Comparison of ENCODE assay signal across 17 cellular contexts in the genomic region with DNA sequence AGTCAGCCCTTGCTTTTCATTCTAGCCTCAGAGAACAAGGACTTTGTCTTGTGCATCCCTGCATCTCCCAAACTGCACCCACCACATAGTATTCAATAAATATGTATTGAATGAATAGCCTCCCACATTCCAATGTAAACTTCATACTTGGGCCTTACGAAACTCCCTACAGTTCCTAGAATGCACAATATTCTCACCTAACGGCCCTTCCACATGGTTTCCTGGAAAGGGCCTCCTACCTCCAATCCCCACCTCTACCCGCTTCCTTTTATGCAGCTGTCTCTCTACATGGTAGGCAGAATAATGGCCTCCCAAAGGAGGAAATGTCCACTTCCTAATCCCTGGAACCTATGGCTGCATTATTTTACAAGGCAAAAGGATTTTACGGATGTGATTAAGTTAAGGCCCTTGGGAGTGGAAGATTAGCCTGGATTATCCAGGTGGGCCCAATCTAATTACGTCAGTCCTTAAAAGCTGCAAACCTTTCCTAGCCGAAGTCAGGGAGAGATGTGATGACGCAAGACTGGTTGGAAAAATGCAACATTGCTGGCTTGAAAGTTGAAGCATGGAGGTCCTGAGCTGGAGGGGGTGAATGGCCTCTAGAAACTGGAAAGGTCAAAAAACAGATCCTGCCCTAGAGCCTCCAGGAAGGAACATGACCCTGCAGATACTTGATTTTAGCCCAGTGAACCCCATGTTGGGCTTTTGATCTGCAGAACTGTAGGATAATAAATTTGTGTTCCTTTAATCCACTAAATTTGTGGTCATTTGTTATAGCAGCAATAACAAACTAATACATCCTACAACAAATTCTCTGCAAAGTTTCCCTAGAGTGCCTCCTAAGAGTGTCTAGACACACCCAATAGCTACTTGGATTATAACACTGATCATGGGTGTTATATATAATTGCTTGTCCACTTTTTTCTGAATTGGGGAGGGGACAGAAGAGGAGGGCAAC. TPM values are rescaled to one million over a fixed set of nuclear protein-coding genes. Genes with fewer than 3 reads are reported as not detected.
A peak's percentile ranks its signal among the peaks of the same experiment; 100 is the strongest.
DNase-seq lines count a peak whose midpoint lies in the region; ATAC-seq, FAIRE-seq and TF ChIP-seq lines count a peak whose summit lies in the region.
"Had no signal": no experiment of that assay in that cellular context is flagged by ENCODE, and none has a peak within 500 bp of the region (broad histone marks: within the 10 kb centered on the region; RNA-seq: fewer than 3 reads in every experiment).

No MANE protein-coding gene starts in this region.

- POLR2A ChIA-PET in K562 (lab: Yijun Ruan, JAX) = interaction anchor here (0.7 to 2.4 kb wide), 5 partner anchors 8 to 90 kb away, joined by 3 to 9 read pairs (median 5); no protein-coding TSS in a partner anchor

- H3K9ac ChIP-seq in K562 (ENCODE audit: insufficient read depth in 1 of 2, low read depth in 2 of 2, low read length in 2 of 2) = no peak overlapping the region

- no peak overlapping the region for H3K4me2 ChIP-seq in K562 (ENCODE audit: insufficient read depth, low read length)

- peaks cover 48% of the 10 kb centered on the region for H3K4me1 Mint-ChIP-seq in stimulated activated memory B cell treated with anti-CD40 and anti-IgM and Interleukin-4, amounts not matched to agents 10 μg/mL and 1 μg/mL and 100 μg/mL, for 72 hours

- intact Hi-C loops in K562 (cut with micrococcal nuclease) = loop anchor here (5.0 to 10.0 kb wide), 2 partner anchors 117 to 635 kb away; partner anchors contain the start of gene SNRPE

- DNase-seq in GF-D8 (lab: John Stamatoyannopoulos, UW) (peak; percentile 24), NCI-H82 (lab: John Stamatoyannopoulos, UW) (peak; percentile 98), K562 (ENCODE audit: extremely low read depth in 1 of 4, low spot score in 3 of 4) (no peak), H54 (ENCODE audit: insufficient read length, low spot score) (no peak), erythroblast (lab: John Stamatoyannopoulos, UW) (no peak), DMS53 (lab: John Stamatoyannopoulos, UW) (no peak)
- DNase-seq: BE2C; CD8-positive, alpha-beta T cell; DMS79 treated with DMSO at 0.1 percent for 48 hours; NCI-H187 treated with DMSO at 0.1 percent for 48 hours; NCI-H345; Peyer's patch had no signal

- H3K36me3 Mint-ChIP-seq in stimulated activated memory B cell treated with anti-CD40 and anti-IgM and Interleukin-4, amounts not matched to agents 10 μg/mL and 1 μg/mL and 100 μg/mL, for 72 hours = no peaks in the 10 kb centered on the region
- H3K36me3 Mint-ChIP-seq: CD8-positive, alpha-beta T cell had no signal

- H3K4me3 Mint-ChIP-seq in stimulated activated memory B cell treated with anti-CD40 and anti-IgM and Interleukin-4, amounts not matched to agents 10 μg/mL and 1 μg/mL and 100 μg/mL, for 72 hours = no peak overlapping the region
- H3K4me3 Mint-ChIP-seq: CD8-positive, alpha-beta T cell had no signal

- FAIRE-seq in K562 (lab: Jason Lieb, UNC) (no peak), H54 (lab: Jason Lieb, UNC) (no peak)
- FAIRE-seq: G401.6, GM12878 had no signal

- no peak for ATAC-seq in K562
- ATAC-seq in stimulated activated memory B cell treated with anti-CD40 and anti-IgM and Interleukin-4, amounts not matched to agents 10 μg/mL and 1 μg/mL and 100 μg/mL, for 72 hours = no peak
- ATAC-seq: CD8-positive, alpha-beta T cell; GM12878; Right ventricle myocardium inferior had no signal

- in situ Hi-C loops in K562 (cut with MboI) = loop anchor here (5.0 to 10.0 kb wide), 2 partner anchors 52 to 325 kb away; no protein-coding TSS in a partner anchor

- H3K9me3 Mint-ChIP-seq in stimulated activated memory B cell treated with anti-CD40 and anti-IgM and Interleukin-4, amounts not matched to agents 10 μg/mL and 1 μg/mL and 100 μg/mL, for 72 hours = no peaks in the 10 kb centered on the region
- H3K9me3 Mint-ChIP-seq: CD8-positive, alpha-beta T cell had no signal

- H3K9me3 ChIP-seq in K562 (replicated peaks; ENCODE audit: control insufficient read depth, insufficient read depth, low read depth, low read length) = peaks cover 2% of the 10 kb centered on the region; the same call in 1 of the 2 replicates
- H3K9me3 ChIP-seq: BE2C, Peyer's patch had no signal

- WGBS in K562 (ENCODE audit: insufficient coverage, low coverage, missing lambda C conversion rate) = 30% methylated on average over 7 of the region's 7 CpGs

- TF ChIP-seq EP300 in K562 (IDR thresholded peaks at IDR 0.05; ENCODE audit: low read length) = no peak

- no peaks in the 10 kb centered on the region for H3K27me3 Mint-ChIP-seq in stimulated activated memory B cell treated with anti-CD40 and anti-IgM and Interleukin-4, amounts not matched to agents 10 μg/mL and 1 μg/mL and 100 μg/mL, for 72 hours

- no peak overlapping the region for H2AFZ ChIP-seq in K562 (ENCODE audit: low read depth, low read length)

- H3K27ac ChIP-seq in K562 (ENCODE audit: extremely low read depth, low read depth, low read length) = no peak overlapping the region
- H3K27ac ChIP-seq: SK-N-MC had no signal

- H3K27me3 ChIP-seq in K562 (ENCODE audit: control insufficient read depth in 2 of 2, insufficient read depth in 2 of 2, low read length in 2 of 2) = peaks cover 12 to 17% of the 10 kb centered on the region in 2 experiments
- H3K27me3 ChIP-seq: BE2C, Peyer's patch had no signal

- 0 out of 2 replicates have a peak, but pooled peaks cover 2% of the 10 kb centered on the region for H4K20me1 ChIP-seq in K562 (replicated peaks; ENCODE audit: control insufficient read depth, insufficient read depth, low read length)

- H3K4me3 ChIP-seq in K562 = no peak overlapping the region
- H3K4me3 ChIP-seq: GM12878, Peyer's patch, SK-N-MC had no signal

- BruUV-seq in K562 (replicated peaks; lab: Mats Ljungman, UMichigan) = no TSS peak

- no peak for TF ChIP-seq CTCF in K562 (IDR thresholded peaks at IDR 0.05 in 2 of 3, conservative IDR thresholded peaks at IDR 0.05 in 1 of 3; ENCODE audit: insufficient read depth in 2 of 3, low read depth in 1 of 3, low read length in 3 of 3)

- peaks cover 2 to 8% of the 10 kb centered on the region in 2 experiments; a peak in 4 of 5 replicates for H3K4me1 ChIP-seq in K562 (replicated peaks in 1 of 2; ENCODE audit: control insufficient read depth in 2 of 2, insufficient read depth in 2 of 2, low read length in 2 of 2)
- H3K4me1 ChIP-seq: BE2C had no signal

- H3K36me3 ChIP-seq in K562 (ENCODE audit: control insufficient read depth, insufficient read depth, low read length) = no peaks in the 10 kb centered on the region
- H3K36me3 ChIP-seq: BE2C, Peyer's patch had no signal

- H3K27ac Mint-ChIP-seq in stimulated activated memory B cell treated with anti-CD40 and anti-IgM and Interleukin-4, amounts not matched to agents 10 μg/mL and 1 μg/mL and 100 μg/mL, for 72 hours = peak overlapping the region; percentile 17
- H3K27ac Mint-ChIP-seq: CD8-positive, alpha-beta T cell had no signal

- H3K79me2 ChIP-seq in K562 (ENCODE audit: control insufficient read depth, insufficient read depth, low read length) = no peaks in the 10 kb centered on the region

- CTCF ChIA-PET in K562 (lab: Yijun Ruan, JAX; ENCODE audit: low intra/inter-chr PET ratio) = interaction anchor here (1.2 kb wide), 1 partner anchor 54 kb away, joined by 3 read pairs; no protein-coding TSS in a partner anchor

- H3K9me1 ChIP-seq in K562 (ENCODE audit: control insufficient read depth, insufficient read depth, low read length) = no peaks in the 10 kb centered on the region

- TF ChIP-seq POLR2A in K562 (conservative IDR thresholded peaks at IDR 0.05) (no peak), H54 (IDR thresholded peaks at IDR 0.05; ENCODE audit: low read depth, low read length) (no peak), erythroblast (IDR thresholded peaks at IDR 0.05; ENCODE audit: low read length) (no peak)

- TF ChIP-seq RAD21 in K562 (CRISPR knock-in tag; conservative IDR thresholded peaks at IDR 0.05 in 1 of 2, IDR thresholded peaks at IDR 0.05 in 1 of 2) = no peak

TF ChIP-seq in K562, 482 proteins besides CTCF, POLR2A, EP300 and RAD21 (continues in another document):
- peak; percentile 54; the same call in 1 of the 2 replicates for TF ChIP-seq ATF7 (IDR thresholded peaks at IDR 0.05)

RNA-seq across cellular contexts. Expression of gene PIK3C2B, which starts 5.2 kb away (rescaled TPM):
- total RNA-seq in K562 (2011; cell fraction: chromatin; rRNA removed; ENCODE audit: low replicate concordance) = 1.7 and 12.0 TPM in 2 replicates
- total RNA-seq in K562 (2011; cell fraction: nucleolus; rRNA removed) = 2.2 and 6.7 TPM in 2 replicates
- total RNA-seq in K562 (2011; cell fraction: nucleoplasm; rRNA removed) = 2.1 and 2.4 TPM in 2 replicates
- total RNA-seq in K562 (2014; rRNA removed) (0.95 and 1.6 TPM in 2 replicates), K562 (2014; rRNA removed; fragmentation: Illumina TruSeq; extraction: Trizol) (0.61 and 0.62 TPM in 2 replicates), K562 (2015; rRNA removed; fragmentation: Illumina TruSeq; extraction: Trizol) (0.34 and 0.72 TPM in 2 replicates), K562 (2021) (1.8 and 2.9 TPM in 2 replicates)
- polyA plus RNA-seq in K562 (2011; rRNA removed) (1.1 and 4.0 TPM in 2 replicates), K562 (2014; fragmentation: Illumina TruSeq; extraction: Trizol) (0.55 and 0.82 TPM in 2 replicates), K562 (2014; fragmentation: Nextera tagmentation; extraction: Ambion mirVana) (under 1 TPM; 0.10 to 0.27 TPM), K562 (2014; rRNA removed) (0.27 and 0.65 TPM in 2 replicates)
- polyA plus RNA-seq in K562 (2011; cell fraction: cytosol; rRNA removed) = 2.0 and 3.0 TPM in 2 replicates
- polyA plus RNA-seq in K562 (2011; cell fraction: nucleus; rRNA removed) = 3.8 and 3.9 TPM in 2 replicates
- 1.4 and 2.8 TPM in 2 replicates for polyA plus RNA-seq in K562 (2012)
- polyA minus RNA-seq in K562 (2011; rRNA and poly(A)+ RNA removed) = 3.3 and 3.9 TPM in 2 replicates
- 2.7 and 7.7 TPM in 2 replicates for polyA minus RNA-seq in K562 (2011; cell fraction: cytosol; rRNA and poly(A)+ RNA removed)
- polyA minus RNA-seq in K562 (2011; cell fraction: nucleus; rRNA and poly(A)+ RNA removed) = 3.1 and 6.1 TPM in 2 replicates

RNA-seq across cellular contexts. Expression of gene MDM4, which starts 16.4 kb away (rescaled TPM):
- total RNA-seq in K562 (2011; cell fraction: chromatin; rRNA removed; ENCODE audit: low replicate concordance) = 237 and 644 TPM in 2 replicates
- total RNA-seq in K562 (2011; cell fraction: nucleolus; rRNA removed) = 117 and 136 TPM in 2 replicates
- 249 and 386 TPM in 2 replicates for total RNA-seq in K562 (2011; cell fraction: nucleoplasm; rRNA removed)
- total RNA-seq in K562 (2014; rRNA removed) = 21.2 and 24.6 TPM in 2 replicates
- total RNA-seq in K562 (2014; rRNA removed; fragmentation: Illumina TruSeq; extraction: Trizol) = 40.6 and 53.0 TPM in 2 replicates
- 32.2 and 33.4 TPM in 2 replicates for total RNA-seq in K562 (2015; rRNA removed; fragmentation: Illumina TruSeq; extraction: Trizol)
- 55.9 and 61.7 TPM in 2 replicates for total RNA-seq in K562 (2021)
- 41.2 and 46.7 TPM in 2 replicates for polyA plus RNA-seq in K562 (2011; rRNA removed)
- polyA plus RNA-seq in K562 (2011; cell fraction: cytosol; rRNA removed) = 5.9 and 16.5 TPM in 2 replicates
- 63.1 and 81.2 TPM in 2 replicates for polyA plus RNA-seq in K562 (2011; cell fraction: nucleus; rRNA removed)
- 5.2 and 7.5 TPM in 2 replicates for polyA plus RNA-seq in K562 (2012)
- 10.0 TPM in 2 replicates for polyA plus RNA-seq in K562 (2014; fragmentation: Illumina TruSeq; extraction: Trizol)
- polyA plus RNA-seq in K562 (2014; fragmentation: Nextera tagmentation; extraction: Ambion mirVana) = 10 to 100 TPM in 1 of 2 experiments, 1 to 10 TPM in 1; 3.3 to 11.1 TPM
- 17.9 and 22.6 TPM in 2 replicates for polyA plus RNA-seq in K562 (2014; rRNA removed)
- 171 and 249 TPM in 2 replicates for polyA minus RNA-seq in K562 (2011; rRNA and poly(A)+ RNA removed)
- 15.7 and 26.6 TPM in 2 replicates for polyA minus RNA-seq in K562 (2011; cell fraction: cytosol; rRNA and poly(A)+ RNA removed)
- polyA minus RNA-seq in K562 (2011; cell fraction: nucleus; rRNA and poly(A)+ RNA removed) = 120 and 165 TPM in 2 replicates

Comparison
In these comparisons a context has a peak if more than half of its experiments do, and no peak if none do; other contexts are left out.
1. DNase-seq: peak in GF-D8 (single experiment) and NCI-H82 (single experiment); none in K562 (0 of 4), H54 (single experiment), erythroblast (0 of 2) and DMS53 (single experiment).